11 cellular contexts compared by ENCODE assay signal in genomic region chr2:54755641-54756326, GRCh38. TPM values are rescaled to one million over a fixed set of nuclear protein-coding genes. Genes with fewer than 3 reads are reported as not detected.
DNase-seq lines count a peak whose midpoint lies in the region; ATAC-seq and TF ChIP-seq lines count a peak whose summit lies in the region.
"Had no signal": no experiment of that assay in that cellular context is flagged by ENCODE, and none has a peak within 500 bp of the region (broad histone marks: within the 10 kb centered on the region; RNA-seq: fewer than 3 reads in every experiment).

No MANE protein-coding gene starts in this region.

- no peaks in the 10 kb centered on the region for H3K27me3 Mint-ChIP-seq in activated CD4-positive, alpha-beta memory T cell treated with anti-CD3 and anti-CD28 coated beads for 36 hours
- peaks cover 6% of the 10 kb centered on the region for H3K27me3 Mint-ChIP-seq in chondrocyte (ENCODE audit: low read depth)
- peaks cover 0 to 3% of the 10 kb centered on the region in 2 donors for H3K27me3 Mint-ChIP-seq in CD4-positive, alpha-beta memory T cell

- H3K9me3 Mint-ChIP-seq in activated CD4-positive, alpha-beta memory T cell treated with anti-CD3 and anti-CD28 coated beads for 36 hours: no peaks in the 10 kb centered on the region
- H3K9me3 Mint-ChIP-seq in chondrocyte (ENCODE audit: low read depth): no peaks in the 10 kb centered on the region
- H3K9me3 Mint-ChIP-seq in CD4-positive, alpha-beta memory T cell: no peaks in the 10 kb centered on the region
- H3K9me3 Mint-ChIP-seq: activated naive CD4-positive, alpha-beta T cell treated with anti-CD3 and anti-CD28 coated beads, Interleukin-2, amount 10 ng/mL, durations not matched to agents 7 days and 5 days; nephron progenitor cell had no signal

- ATAC-seq in GM18867 (IDR thresholded peaks at IDR 0.05; ENCODE audit: unreplicated experiment) (peak; percentile 67), GM21619 (IDR thresholded peaks at IDR 0.05; ENCODE audit: unreplicated experiment) (peak; percentile 57), HG03457 (IDR thresholded peaks at IDR 0.05; ENCODE audit: unreplicated experiment) (peak; percentile 58), esophagus mucosa (peak; percentile 76)
- ATAC-seq: Right ventricle myocardium inferior had no signal

- H3K27me3 ChIP-seq in CD4-positive, alpha-beta memory T cell (ENCODE audit: insufficient read depth, low read length): no peaks in the 10 kb centered on the region

- no peak for TF ChIP-seq CTCF in chondrocyte (IDR thresholded peaks at IDR 0.05)

- H3K4me1 ChIP-seq in CD4-positive, alpha-beta memory T cell (ENCODE audit: insufficient read depth, low read length): no peaks in the 10 kb centered on the region

- POLR2A ChIA-PET in activated CD4-positive, alpha-beta memory T cell treated with anti-CD3 and anti-CD28 coated beads for 36 hours (lab: Charles Lee): no interaction called here
- POLR2A ChIA-PET in CD4-positive, alpha-beta memory T cell (lab: Charles Lee; ENCODE audit: partially characterized antibody): no interaction called here

- CTCF ChIA-PET in activated CD4-positive, alpha-beta memory T cell treated with anti-CD3 and anti-CD28 coated beads for 36 hours (lab: Charles Lee): interaction anchor here (0.7 kb wide), 1 partner anchor 83 kb away, joined by 3 read pairs; no protein-coding TSS in a partner anchor
- CTCF ChIA-PET in CD4-positive, alpha-beta memory T cell (lab: Charles Lee; ENCODE audit: partially characterized antibody): no interaction called here

- no peak overlapping the region for H3K27ac ChIP-seq in CD4-positive, alpha-beta memory T cell (ENCODE audit: low read depth, low read length)

- intact Hi-C loops in activated CD4-positive, alpha-beta memory T cell treated with anti-CD3 and anti-CD28 coated beads for 36 hours (cut with micrococcal nuclease): loop anchor here (1.0 kb wide), 1 partner anchor 41 kb away; no protein-coding TSS in a partner anchor
- intact Hi-C loops in CD4-positive, alpha-beta memory T cell (cut with micrococcal nuclease): no loop called here

- no peaks in the 10 kb centered on the region for H3K9me3 ChIP-seq in CD4-positive, alpha-beta memory T cell (ENCODE audit: control insufficient read depth in 1 of 2, low read length in 2 of 2)

- no peak overlapping the region for H3K4me3 Mint-ChIP-seq in activated CD4-positive, alpha-beta memory T cell treated with anti-CD3 and anti-CD28 coated beads for 36 hours
- no peak overlapping the region for H3K4me3 Mint-ChIP-seq in chondrocyte (ENCODE audit: unreplicated experiment)
- no peak overlapping the region for H3K4me3 Mint-ChIP-seq in CD4-positive, alpha-beta memory T cell
- H3K4me3 Mint-ChIP-seq: activated naive CD4-positive, alpha-beta T cell treated with anti-CD3 and anti-CD28 coated beads, Interleukin-2, amount 10 ng/mL, durations not matched to agents 7 days and 5 days; nephron progenitor cell had no signal

- peaks cover 4% of the 10 kb centered on the region for H3K4me1 Mint-ChIP-seq in activated CD4-positive, alpha-beta memory T cell treated with anti-CD3 and anti-CD28 coated beads for 36 hours (ENCODE audit: low read depth)
- no peaks in the 10 kb centered on the region for H3K4me1 Mint-ChIP-seq in chondrocyte (ENCODE audit: low read depth)
- peaks cover 0 to 1% (median 0%) of the 10 kb centered on the region in 4 donors for H3K4me1 Mint-ChIP-seq in CD4-positive, alpha-beta memory T cell
- H3K4me1 Mint-ChIP-seq: activated naive CD4-positive, alpha-beta T cell treated with anti-CD3 and anti-CD28 coated beads, Interleukin-2, amount 10 ng/mL, durations not matched to agents 7 days and 5 days had no signal

- no peak for DNase-seq in activated CD4-positive, alpha-beta memory T cell treated with anti-CD3 and anti-CD28 coated beads for 36 hours
- DNase-seq in MV-4-11 (lab: John Stamatoyannopoulos, UW) (no peak), chondrocyte (ENCODE audit: low spot score) (no peak)
- DNase-seq in CD4-positive, alpha-beta memory T cell: no peak
- DNase-seq: activated naive CD4-positive, alpha-beta T cell treated with anti-CD3 and anti-CD28 coated beads, Interleukin-2, amount 10 ng/mL, durations not matched to agents 7 days and 5 days; nephron progenitor cell had no signal

- H3K36me3 Mint-ChIP-seq in activated CD4-positive, alpha-beta memory T cell treated with anti-CD3 and anti-CD28 coated beads for 36 hours: no peaks in the 10 kb centered on the region
- H3K36me3 Mint-ChIP-seq in chondrocyte (ENCODE audit: low read depth): no peaks in the 10 kb centered on the region
- H3K36me3 Mint-ChIP-seq in CD4-positive, alpha-beta memory T cell: no peaks in the 10 kb centered on the region
- H3K36me3 Mint-ChIP-seq: activated naive CD4-positive, alpha-beta T cell treated with anti-CD3 and anti-CD28 coated beads, Interleukin-2, amount 10 ng/mL, durations not matched to agents 7 days and 5 days had no signal

- no peaks in the 10 kb centered on the region for H3K36me3 ChIP-seq in CD4-positive, alpha-beta memory T cell (ENCODE audit: insufficient read depth, low read length)

- H3K4me3 ChIP-seq in CD4-positive, alpha-beta memory T cell (ENCODE audit: low read length in 2 of 2): no peak overlapping the region

- H3K27ac Mint-ChIP-seq in activated CD4-positive, alpha-beta memory T cell treated with anti-CD3 and anti-CD28 coated beads for 36 hours: no peak overlapping the region
- no peak overlapping the region for H3K27ac Mint-ChIP-seq in chondrocyte (ENCODE audit: unreplicated experiment)
- H3K27ac Mint-ChIP-seq in CD4-positive, alpha-beta memory T cell: no peak overlapping the region
- H3K27ac Mint-ChIP-seq: activated naive CD4-positive, alpha-beta T cell treated with anti-CD3 and anti-CD28 coated beads, Interleukin-2, amount 10 ng/mL, durations not matched to agents 7 days and 5 days had no signal

RNA-seq across cellular contexts. Expression of gene EML6, which starts 32.3 kb away (rescaled TPM):
- total RNA-seq in esophagus mucosa (5.2 TPM), chondrocyte (0.97 to 2.3 TPM (median 1.1 TPM) in 3 replicates)
- under 1 TPM; 0.46 to 0.50 TPM for total RNA-seq in activated CD4-positive, alpha-beta memory T cell treated with anti-CD3 and anti-CD28 coated beads for 36 hours
- total RNA-seq in CD4-positive, alpha-beta memory T cell: 1 to 10 TPM; 1.8 to 3.9 TPM
- under 1 TPM in 1 of 2 donors, not detected in 1; 0.02 TPM for polyA plus RNA-seq in CD4-positive, alpha-beta memory T cell
